ENCODE assay signal across 8 cellular contexts in genomic region chr1:151909167-151910149, GRCh38. TPM values are rescaled to one million over a fixed set of nuclear protein-coding genes. Genes with fewer than 3 reads are reported as not detected.
DNase-seq lines count a peak whose midpoint lies in the region; ATAC-seq and TF ChIP-seq lines count a peak whose summit lies in the region.

THEM4 (minus strand) TSS chr1:151909511; CDS start chr1:151909458, 53 bp downstream.

- H3K27ac Mint-ChIP-seq in stimulated activated naive CD8-positive, alpha-beta T cell treated with anti-CD3 and anti-CD28 coated beads, Interleukin-15, amount 100 ng/mL, for 72 hours, result peak within 1 kb of the TSS; percentile 98 to 99

- peak within 1 kb of the TSS; percentile 88 to 95 for H3K4me3 Mint-ChIP-seq in stimulated activated naive CD8-positive, alpha-beta T cell treated with anti-CD3 and anti-CD28 coated beads, Interleukin-15, amount 100 ng/mL, for 72 hours

- H4K20me1 ChIP-seq in neural cell (ENCODE audit: insufficient read depth), result no peaks in the 10 kb centered on the region

- no peaks in the 10 kb centered on the region for H3K9me2 ChIP-seq in neural cell (ENCODE audit: insufficient read depth, low read length)

- peak; percentile 52 for TF ChIP-seq CTCF in neural cell (IDR thresholded peaks at IDR 0.05; ENCODE audit: poor library complexity, severe bottlenecking)

- no peaks in the 10 kb centered on the region for H3K27me3 ChIP-seq in HUES64 (ENCODE audit: insufficient read depth, low read length)
- peaks cover 7% of the 10 kb centered on the region for H3K27me3 ChIP-seq in neural cell (ENCODE audit: insufficient read depth, low read depth, low read length)

- H3K4me3 ChIP-seq in HUES64 (ENCODE audit: low read length), result peak within 1 kb of the TSS; percentile 76
- peak within 1 kb of the TSS; percentile 66 for H3K4me3 ChIP-seq in neural cell (ENCODE audit: low read length)

- no peaks in the 10 kb centered on the region for H3K27me3 Mint-ChIP-seq in stimulated activated naive CD8-positive, alpha-beta T cell treated with anti-CD3 and anti-CD28 coated beads, Interleukin-15, amount 100 ng/mL, for 72 hours

- H3K36me3 ChIP-seq in HUES64 (ENCODE audit: insufficient read depth, low read length) (peaks cover 10% of the 10 kb centered on the region; the same call in 1 of the 2 replicates), neural cell (ENCODE audit: insufficient read depth, low read length) (no peaks in the 10 kb centered on the region)

- H3K4me1 ChIP-seq in HUES64 (ENCODE audit: insufficient read depth, low read length), result peaks cover 8% of the 10 kb centered on the region

- TF ChIP-seq RAD21 in neural cell (conservative IDR thresholded peaks at IDR 0.05), result no peak

- peaks cover 14 to 19% of the 10 kb centered on the region in 2 donors for H3K9me3 Mint-ChIP-seq in stimulated activated naive CD8-positive, alpha-beta T cell treated with anti-CD3 and anti-CD28 coated beads, Interleukin-15, amount 100 ng/mL, for 72 hours

- TF ChIP-seq EP300 in neural cell (conservative IDR thresholded peaks at IDR 0.05; ENCODE audit: poor library complexity, severe bottlenecking), result peak; percentile 18

- H3K9me3 ChIP-seq in HUES64 (ENCODE audit: insufficient read depth, low read depth, low read length) (peaks cover 20% of the 10 kb centered on the region), neural cell (ENCODE audit: low read length) (peaks cover 8% of the 10 kb centered on the region)

- peak within 1 kb of the TSS; percentile 65 for H3K4me2 ChIP-seq in neural cell (ENCODE audit: low read length)

- peak within 1 kb of the TSS; percentile 51 for H2AFZ ChIP-seq in neural cell (ENCODE audit: low read depth, low read length)

- peaks cover 43% of the 10 kb centered on the region for H3K4me1 Mint-ChIP-seq in stimulated activated naive CD8-positive, alpha-beta T cell treated with anti-CD3 and anti-CD28 coated beads, Interleukin-15, amount 100 ng/mL, for 72 hours

- WGBS in HUES64, result under 1% methylated on average over 73 of the region's 73 CpGs

- H3K9ac ChIP-seq in HUES64 (ENCODE audit: low read depth, low read length) (peak within 1 kb of the TSS; percentile 88), neural cell (ENCODE audit: low read length) (peak within 1 kb of the TSS; percentile 60)

- no peaks in the 10 kb centered on the region for H3K79me2 ChIP-seq in neural cell (replicated peaks; ENCODE audit: insufficient read depth, low read length)

- peak; percentile 96 for ATAC-seq in GM21515 (IDR thresholded peaks at IDR 0.05; ENCODE audit: unreplicated experiment)
- ATAC-seq in stimulated activated naive CD8-positive, alpha-beta T cell treated with anti-CD3 and anti-CD28 coated beads, Interleukin-15, amount 100 ng/mL, for 72 hours, result peak; percentile 95

- H3F3A ChIP-seq in neural cell (ENCODE audit: insufficient read depth, low read length, poor library complexity, severe bottlenecking), result no peaks in the 10 kb centered on the region

- DNase-seq in DMS114 treated with DMSO at 0.1 percent for 48 hours (lab: John Stamatoyannopoulos, UW; ENCODE audit: unreplicated experiment), result peak; percentile 93
- DNase-seq in SHP77 (lab: John Stamatoyannopoulos, UW), result peak; percentile 96 to 99
- DNase-seq in activated effector memory CD4-positive, alpha-beta T cell treated with anti-CD3 and anti-CD28 coated beads, Interleukin-2, amount 50 U/mL, for 16 hours, result peak; percentile 98
- peak; percentile 94 for DNase-seq in fibroblast of the conjunctiva (ENCODE audit: low read depth)
- peak; percentile 97 to 98 for DNase-seq in stimulated activated naive CD8-positive, alpha-beta T cell treated with anti-CD3 and anti-CD28 coated beads, Interleukin-15, amount 100 ng/mL, for 72 hours

- peak within 1 kb of the TSS; percentile 98 for H3K27ac ChIP-seq in HUES64 (ENCODE audit: low read depth, low read length)
- H3K27ac ChIP-seq in neural cell (ENCODE audit: low read length), result peak within 1 kb of the TSS; percentile 45

TF ChIP-seq in neural cell, 6 proteins besides CTCF, POLR2A, EP300 and RAD21:
- TF ChIP-seq EZH2 (IDR thresholded peaks at IDR 0.05; ENCODE audit: borderline replicate concordance, insufficient read depth, low read length, poor library complexity, severe bottlenecking) (no peak), SMC3 (conservative IDR thresholded peaks at IDR 0.05; ENCODE audit: poor library complexity) (peak; percentile 35), POLR2AphosphoS5 (IDR thresholded peaks at IDR 0.05) (peak; percentile 37)

RNA-seq across cellular contexts. Expression of gene THEM4, which starts in this region (rescaled TPM):
- polyA plus RNA-seq in HUES64 (2013, experiment 1 of 2), result 14.9 TPM
- 16.8 TPM for polyA plus RNA-seq in HUES64 (2013, experiment 2 of 2)
- 11.3 and 13.3 TPM in 2 replicates for polyA plus RNA-seq in neural cell
- polyA minus RNA-seq in neural cell, result 6.3 and 7.5 TPM in 2 replicates

Comparison
In these comparisons a context has a peak if more than half of its experiments do, and no peak if none do; other contexts are left out.
1. Peak in every context shown above with its lines: DNase-seq, ATAC-seq, H3K4me3 ChIP-seq and H3K27ac ChIP-seq.